In genomic region chr5:173567548-173567947, GRCh38 we compare ENCODE assay signal across 17 cellular contexts. TPM values are rescaled to one million over a fixed set of nuclear protein-coding genes. Genes with fewer than 3 reads are reported as not detected.
DNase-seq lines count a peak whose midpoint lies in the region; ATAC-seq and TF ChIP-seq lines count a peak whose summit lies in the region.
"Had no signal": no experiment of that assay in that cellular context is flagged by ENCODE, and none has a peak within 500 bp of the region (broad histone marks: within the 10 kb centered on the region; RNA-seq: fewer than 3 reads in every experiment).

No MANE protein-coding gene starts in this region.

- H3K9me3 ChIP-seq in RWPE2 (ENCODE audit: severe bottlenecking) (no peaks in the 10 kb centered on the region), endodermal cell (ENCODE audit: control insufficient read depth, low read length) (peaks cover 8% of the 10 kb centered on the region)
- H3K9me3 ChIP-seq: testis had no signal

- H3K36me3 ChIP-seq in RWPE2 (ENCODE audit: low read depth) (no peaks in the 10 kb centered on the region), endodermal cell (ENCODE audit: control insufficient read depth, insufficient read depth, low read length) (no peaks in the 10 kb centered on the region)

- H3K27ac Mint-ChIP-seq in endodermal cell (no peak overlapping the region), osteocyte (ENCODE audit: unreplicated experiment) (peak overlapping the region; percentile 87)
- H3K27ac Mint-ChIP-seq: B cell; effector memory CD8-positive, alpha-beta T cell; progenitor cell of endocrine pancreas had no signal

- H3K4me1 ChIP-seq in RWPE2 (ENCODE audit: insufficient read depth, poor library complexity, severe bottlenecking) (peaks cover 12% of the 10 kb centered on the region), endodermal cell (ENCODE audit: control insufficient read depth, insufficient read depth, low read length) (no peaks in the 10 kb centered on the region)

- H3K4me3 ChIP-seq in RWPE2 (ENCODE audit: severe bottlenecking) (no peak overlapping the region), endodermal cell (ENCODE audit: low read length) (no peak overlapping the region)
- H3K4me3 ChIP-seq: testis had no signal

- TF ChIP-seq CTCF in RWPE2 (IDR thresholded peaks at IDR 0.05; ENCODE audit: poor library complexity, severe bottlenecking): no peak
- no peak for TF ChIP-seq CTCF in endodermal cell (conservative IDR thresholded peaks at IDR 0.05)
- TF ChIP-seq CTCF in osteocyte (IDR thresholded peaks at IDR 0.05): no peak

- WGBS in endodermal cell (ENCODE audit: insufficient coverage in 1 of 2, insufficient read length in 1 of 2), 2 experiments: 82 to 88% methylated on average over 6 to 7 of the region's 7 CpGs

- peak; percentile 92 for ATAC-seq in RWPE2 (ENCODE audit: low read depth)
- no peak for ATAC-seq in HG03280 (IDR thresholded peaks at IDR 0.05; ENCODE audit: unreplicated experiment)
- no peak for ATAC-seq in GM18870 (IDR thresholded peaks at IDR 0.05; ENCODE audit: unreplicated experiment)
- no peak for ATAC-seq in HG03135 (IDR thresholded peaks at IDR 0.05; ENCODE audit: unreplicated experiment)
- ATAC-seq: effector memory CD8-positive, alpha-beta T cell; SK-N-SH treated with all-trans-retinoic acid at 6 μM for 48 hours had no signal

- H3K27ac ChIP-seq in RWPE2 (ENCODE audit: poor library complexity, severe bottlenecking) (peak overlapping the region; percentile 30), endodermal cell (ENCODE audit: low read depth, low read length) (no peak overlapping the region)
- H3K27ac ChIP-seq: testis had no signal

- H3K27me3 ChIP-seq in RWPE2 (ENCODE audit: insufficient read depth, poor library complexity, severe bottlenecking) (no peaks in the 10 kb centered on the region), endodermal cell (ENCODE audit: control insufficient read depth, insufficient read depth, low read length, poor library complexity, severe bottlenecking) (no peaks in the 10 kb centered on the region)
- H3K27me3 ChIP-seq: testis had no signal

- peak; percentile 18 for DNase-seq in HCEC 1CT
- peak; percentile 92 for DNase-seq in RWPE2 (ENCODE audit: low spot score)
- DNase-seq in endodermal cell: peak; percentile 1
- no peak for DNase-seq in osteocyte (ENCODE audit: extremely low spot score, unreplicated experiment)
- no peak for DNase-seq in iPS-NIHi7 (ENCODE audit: extremely low spot score)
- DNase-seq: activated naive CD4-positive, alpha-beta T cell; effector memory CD8-positive, alpha-beta T cell; glutamatergic neuron; kidney; NCI-H2171; testis had no signal

- no peak overlapping the region for H3K9ac ChIP-seq in endodermal cell (ENCODE audit: extremely low read depth, low read length, poor library complexity, severe bottlenecking)

- H3K9me3 Mint-ChIP-seq in endodermal cell (peaks cover 8% of the 10 kb centered on the region), osteocyte (ENCODE audit: unreplicated experiment) (peaks cover 6% of the 10 kb centered on the region)

- H3K4me3 Mint-ChIP-seq in endodermal cell (no peak overlapping the region), osteocyte (ENCODE audit: unreplicated experiment) (no peak overlapping the region)
- H3K4me3 Mint-ChIP-seq: B cell; effector memory CD8-positive, alpha-beta T cell had no signal

- H3K36me3 Mint-ChIP-seq in endodermal cell (ENCODE audit: low read depth): no peaks in the 10 kb centered on the region
- H3K36me3 Mint-ChIP-seq in osteocyte (ENCODE audit: unreplicated experiment): peaks cover 2% of the 10 kb centered on the region

- peaks cover 2% of the 10 kb centered on the region for H3K4me1 Mint-ChIP-seq in endodermal cell
- peaks cover 54% of the 10 kb centered on the region for H3K4me1 Mint-ChIP-seq in osteocyte (ENCODE audit: unreplicated experiment)

- peaks cover 8% of the 10 kb centered on the region for H3K27me3 Mint-ChIP-seq in endodermal cell (ENCODE audit: insufficient read depth)
- no peaks in the 10 kb centered on the region for H3K27me3 Mint-ChIP-seq in osteocyte (ENCODE audit: unreplicated experiment)

RNA-seq across cellular contexts. Expression of gene BOD1, which starts 48.9 kb away (rescaled TPM):
- total RNA-seq in endodermal cell: 10 to 100 TPM; 79.3 to 92.9 TPM
- 144 TPM for polyA plus RNA-seq in endodermal cell (2013, experiment 1 of 2)
- 121 TPM for polyA plus RNA-seq in endodermal cell (2013, experiment 2 of 2)
- total RNA-seq in osteocyte: 64.6 and 70.7 TPM in 2 replicates

Comparison
In these comparisons a context has a peak if more than half of its experiments do, and no peak if none do; other contexts are left out.
1. DNase-seq: peak in HCEC 1CT (single experiment), RWPE2 (single experiment) and endodermal cell (single experiment); none in osteocyte (single experiment) and iPS-NIHi7 (single experiment).